ENCODE assay signal across 12 cellular contexts in the genomic region with DNA sequence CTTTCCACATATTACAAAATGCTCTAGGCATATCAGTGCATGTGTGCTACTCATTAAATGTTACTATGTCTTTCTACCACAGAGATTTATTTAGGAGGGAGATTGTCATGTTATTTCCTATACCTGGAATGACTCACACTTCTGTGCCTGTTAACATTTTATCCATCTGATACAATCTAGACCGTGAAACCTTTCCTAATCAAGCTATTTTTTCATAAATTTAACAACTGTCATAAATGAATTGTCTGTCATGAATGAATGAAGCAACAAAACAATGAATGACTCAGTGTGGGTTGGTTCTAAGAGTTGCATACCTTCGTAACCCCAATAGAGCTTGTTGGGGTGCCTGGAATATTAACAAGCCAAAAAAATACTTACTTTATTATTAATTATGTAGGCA.
"Had no signal": no experiment of that assay in that cellular context is flagged by ENCODE, and none has a peak within 500 bp of the region (broad histone marks: within the 10 kb centered on the region; RNA-seq: fewer than 3 reads in every experiment).

No MANE protein-coding gene starts in this region.

- FAIRE-seq: islet of Langerhans had no signal

- H3K4me1 ChIP-seq: gastrocnemius medialis, left ventricle myocardium inferior, upper lobe of right lung had no signal

- H3K9me3 ChIP-seq: gastrocnemius medialis, heart right ventricle, left ventricle myocardium inferior, ovary, upper lobe of right lung had no signal

- H3K27me3 ChIP-seq: brain microvascular endothelial cell, gastrocnemius medialis, heart right ventricle, ovary, upper lobe of right lung had no signal

- DNase-seq: activated effector memory CD4-positive, alpha-beta T cell treated with Interleukin-2 at 50 U/mL for 16 hours; activated T-cell treated with anti-CD3 and anti-CD28 coated beads, Interleukin-2, amount 50 U/mL, for 1 hour; brain microvascular endothelial cell; gastrocnemius medialis; heart right ventricle; left ventricle myocardium inferior; mesendoderm; ovary; stimulated activated CD4-positive, alpha-beta T cell treated with anti-CD3 and anti-CD28 coated beads, Interleukin-15, amount 100 ng/mL, for 24 hours; stimulated activated CD4-positive, alpha-beta T cell treated with anti-CD3 and anti-CD28 coated beads, Interleukin-4, amount 100 ng/mL, for 24 hours; upper lobe of right lung had no signal

- ATAC-seq: gastrocnemius medialis, heart right ventricle, upper lobe of right lung had no signal

- H3K27ac ChIP-seq: brain microvascular endothelial cell, gastrocnemius medialis, heart right ventricle, left ventricle myocardium inferior, ovary, upper lobe of right lung had no signal

- H3K36me3 ChIP-seq: brain microvascular endothelial cell, gastrocnemius medialis, heart right ventricle, left ventricle myocardium inferior, ovary, upper lobe of right lung had no signal

- H3K4me3 ChIP-seq: gastrocnemius medialis, heart right ventricle, left ventricle myocardium inferior, ovary, upper lobe of right lung had no signal
